ENCODE assay signal across 31 cellular contexts in the genomic region with DNA sequence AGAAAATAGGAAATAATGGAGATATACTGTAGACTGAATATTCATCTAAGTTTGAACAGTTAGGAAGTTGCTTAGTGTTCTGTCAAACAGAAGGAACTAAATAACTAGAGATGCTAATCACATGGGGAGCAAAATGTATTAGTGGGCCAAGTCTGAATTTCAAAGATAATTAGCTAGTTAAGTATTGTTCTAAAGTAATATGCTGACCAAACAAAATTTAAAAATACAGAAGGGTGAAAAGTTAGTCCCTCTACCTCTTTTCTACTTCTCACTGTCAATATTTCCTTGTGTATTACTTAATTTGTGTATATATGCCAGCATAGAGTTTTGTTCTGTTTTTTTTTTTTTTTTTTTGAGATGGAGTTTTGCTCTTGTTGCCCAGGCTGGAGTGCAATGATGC.
"Had no signal": no experiment of that assay in that cellular context is flagged by ENCODE, and none has a peak within 500 bp of the region (broad histone marks: within the 10 kb centered on the region; RNA-seq: fewer than 3 reads in every experiment).

No MANE protein-coding gene starts in this region.

- H3K9me3 ChIP-seq: esophagus muscularis mucosa, heart left ventricle, psoas muscle, suprapubic skin, tibial artery, upper lobe of right lung had no signal

- H3K27ac ChIP-seq: esophagus muscularis mucosa, foreskin keratinocyte, heart left ventricle, parathyroid adenoma, psoas muscle, suprapubic skin, tibial artery, upper lobe of right lung, VCaP had no signal

- ATAC-seq: activated T-cell treated with anti-CD3 and anti-CD28 coated beads, Interleukin-2, amount 50 U/mL, for 72 hours; foreskin keratinocyte; heart left ventricle; psoas muscle; stimulated activated memory B cell treated with anti-CD40 and anti-IgM and Interleukin-4, amounts not matched to agents 10 μg/mL and 1 μg/mL and 100 μg/mL, for 72 hours; T-cell; upper lobe of right lung had no signal

- H3K4me3 ChIP-seq: esophagus muscularis mucosa, heart left ventricle, psoas muscle, smooth muscle cell, suprapubic skin, tibial artery, upper lobe of right lung had no signal

- H3K4me3 Mint-ChIP-seq: activated CD4-positive, alpha-beta memory T cell treated with anti-CD3 and anti-CD28 coated beads for 36 hours; central memory CD8-positive, alpha-beta T cell; dendritic cell treated with granulocyte-macrophage colony-stimulating factor and Interleukin-4, amounts not matched to agents 40 ng/mL and 50 ng/mL, for 4 days; mesothelial cell of epicardium; stimulated activated memory B cell treated with anti-CD40 and anti-IgM and Interleukin-4, amounts not matched to agents 10 μg/mL and 1 μg/mL and 100 μg/mL, for 72 hours; T-cell had no signal

- DNase-seq: activated CD4-positive, alpha-beta memory T cell treated with anti-CD3 and anti-CD28 coated beads for 36 hours; activated CD4-positive, alpha-beta T cell treated with anti-CD3 and anti-CD28 coated beads for 4 hours; activated effector memory CD4-positive, alpha-beta T cell treated with Interleukin-2 at 50 U/mL for 16 hours; activated naive CD4-positive, alpha-beta T cell treated with Interleukin-2 at 50 U/mL for 16 hours; activated T-cell treated with anti-CD3 and anti-CD28 coated beads for 4 hours; activated T-cell treated with anti-CD3 and anti-CD28 coated beads, Interleukin-2, amount 50 U/mL, for 72 hours; anterior cingulate cortex; effector CD4-positive, alpha-beta T cell; foreskin keratinocyte; heart left ventricle; hypothalamus; naive B cell; nucleus accumbens; psoas muscle; stimulated activated CD4-positive, alpha-beta T cell treated with anti-CD3 and anti-CD28 coated beads, Interleukin-1b, Interleukin-23, amount 100 ng/mL, for 48 hours; stimulated activated CD4-positive, alpha-beta T cell treated with anti-CD3 and anti-CD28 coated beads, Interleukin-4, amount 100 ng/mL, for 4 hours; stimulated activated CD8-positive, alpha-beta memory T cell treated with anti-CD3 and anti-CD28 coated beads, Interleukin-4, amount 100 ng/mL, for 48 hours; T-cell; tibial artery; upper lobe of right lung had no signal

- H3K4me2 ChIP-seq: smooth muscle cell had no signal

- H3K27ac Mint-ChIP-seq: activated CD4-positive, alpha-beta memory T cell treated with anti-CD3 and anti-CD28 coated beads for 36 hours; dendritic cell treated with granulocyte-macrophage colony-stimulating factor and Interleukin-4, amounts not matched to agents 40 ng/mL and 50 ng/mL, for 4 days; mesothelial cell of epicardium; stimulated activated memory B cell treated with anti-CD40 and anti-IgM and Interleukin-4, amounts not matched to agents 10 μg/mL and 1 μg/mL and 100 μg/mL, for 72 hours; T-cell; T-helper 2 cell treated with Interferon-gamma antibody and Interleukin-4, amounts not matched to agents 5 μg/mL and 100 μg/mL, for 36 hours had no signal

- H2AFZ ChIP-seq: parathyroid adenoma had no signal

- FAIRE-seq: bronchial epithelial cell had no signal

- H3K27me3 ChIP-seq: esophagus muscularis mucosa, foreskin keratinocyte, heart left ventricle, suprapubic skin, tibial artery, upper lobe of right lung had no signal

- H3K4me1 ChIP-seq: foreskin keratinocyte had no signal

- H3K9me3 Mint-ChIP-seq: activated CD4-positive, alpha-beta memory T cell treated with anti-CD3 and anti-CD28 coated beads for 36 hours; activated T-cell treated with anti-CD3 and anti-CD28 coated beads, Interleukin-2, amount 50 U/mL, for 72 hours; central memory CD8-positive, alpha-beta T cell; dendritic cell treated with granulocyte-macrophage colony-stimulating factor and Interleukin-4, amounts not matched to agents 40 ng/mL and 50 ng/mL, for 4 days; mesothelial cell of epicardium; stimulated activated memory B cell treated with anti-CD40 and anti-IgM and Interleukin-4, amounts not matched to agents 10 μg/mL and 1 μg/mL and 100 μg/mL, for 72 hours; T-cell; T-helper 2 cell treated with Interferon-gamma antibody and Interleukin-4, amounts not matched to agents 5 μg/mL and 100 μg/mL, for 36 hours had no signal

- H3K9ac ChIP-seq: parathyroid adenoma had no signal

- H3K27me3 Mint-ChIP-seq: activated CD4-positive, alpha-beta memory T cell treated with anti-CD3 and anti-CD28 coated beads for 36 hours; central memory CD8-positive, alpha-beta T cell; dendritic cell treated with granulocyte-macrophage colony-stimulating factor and Interleukin-4, amounts not matched to agents 40 ng/mL and 50 ng/mL, for 4 days; naive B cell; stimulated activated memory B cell treated with anti-CD40 and anti-IgM and Interleukin-4, amounts not matched to agents 10 μg/mL and 1 μg/mL and 100 μg/mL, for 72 hours; T-cell had no signal
